Comparison of ENCODE assay signal across 10 cellular contexts in the genomic region with DNA sequence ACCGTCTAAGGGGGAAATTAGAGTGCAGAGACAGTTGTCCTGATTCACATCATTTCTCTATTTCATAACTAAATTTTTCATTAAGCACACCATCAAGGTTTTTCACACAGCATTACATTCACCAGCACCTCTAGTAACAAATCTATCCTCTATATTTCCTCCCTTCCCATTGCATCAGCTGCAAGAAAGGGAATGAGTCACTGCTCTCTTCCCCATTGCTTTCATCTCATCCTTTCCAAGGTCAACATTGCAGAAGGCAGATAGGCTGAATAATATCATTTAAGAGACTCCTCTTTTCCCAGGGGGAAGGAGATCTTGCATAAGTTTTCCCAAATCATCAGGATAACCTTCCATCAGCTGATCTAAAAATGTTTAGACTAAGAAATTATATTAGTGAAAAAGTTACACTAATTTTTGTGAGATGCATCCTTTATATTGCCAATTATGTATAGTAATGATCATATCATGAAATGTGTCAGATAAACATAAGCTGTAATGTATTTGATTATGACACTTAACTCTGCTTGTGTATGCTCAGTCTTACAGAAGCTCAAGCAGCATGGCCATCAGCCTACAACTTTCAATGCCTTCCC. TPM values are rescaled to one million over a fixed set of nuclear protein-coding genes. Genes with fewer than 3 reads are reported as not detected.
DNase-seq lines count a peak whose midpoint lies in the region; ATAC-seq, FAIRE-seq and TF ChIP-seq lines count a peak whose summit lies in the region.
"Had no signal": no experiment of that assay in that cellular context is flagged by ENCODE, and none has a peak within 500 bp of the region (broad histone marks: within the 10 kb centered on the region; RNA-seq: fewer than 3 reads in every experiment).

No MANE protein-coding gene starts in this region.

- no peak overlapping the region for H3K4ac ChIP-seq in H1 (replicated peaks; ENCODE audit: insufficient read length, low read depth, low read length)

- peaks cover 31% of the 10 kb centered on the region for H4K20me1 ChIP-seq in OCI-LY7 (ENCODE audit: insufficient read depth, low read length)
- peaks cover 1 to 2% of the 10 kb centered on the region in 2 experiments for H4K20me1 ChIP-seq in H1 (replicated peaks in 1 of 2; ENCODE audit: control insufficient read depth in 1 of 2, insufficient read depth in 2 of 2, low read length in 2 of 2)
- H4K20me1 ChIP-seq in smooth muscle cell (ENCODE audit: low read depth) = peaks cover 12% of the 10 kb centered on the region

- no peak overlapping the region for H4K5ac ChIP-seq in H1 (ENCODE audit: insufficient read length, low read depth, low read length)

- no peak for TF ChIP-seq RAD21 in H1 (IDR thresholded peaks at IDR 0.05 in 1 of 2, conservative IDR thresholded peaks at IDR 0.05 in 1 of 2; ENCODE audit: low read depth in 2 of 2, low read length in 2 of 2)

- H3K27me3 ChIP-seq in H1 (replicated peaks in 1 of 4; ENCODE audit: control insufficient read depth in 3 of 4, extremely low read depth in 1 of 4, insufficient read depth in 3 of 4, low read length in 3 of 4) = no peaks in the 10 kb centered on the region
- H3K27me3 ChIP-seq in smooth muscle cell (ENCODE audit: low read depth) = no peaks in the 10 kb centered on the region
- H3K27me3 ChIP-seq in colonic mucosa = no peaks in the 10 kb centered on the region

- H3K27ac Mint-ChIP-seq in activated T-cell treated with anti-CD3 and anti-CD28 coated beads, Interleukin-2, amount 50 U/mL, for 24 hours = peak overlapping the region; percentile 89

- BruUV-seq in OCI-LY7 (replicated peaks; lab: Mats Ljungman, UMichigan) = no TSS peak

- CTCF ChIA-PET in OCI-LY7 (lab: Charles Lee; ENCODE audit: unreplicated experiment) (no interaction called here), H1 (lab: Charles Lee; ENCODE audit: partially characterized antibody) (interaction anchor here (0.8 to 6.3 kb wide), 4 partner anchors 21 to 510 kb away, joined by 3 to 65 read pairs (median 4); a partner anchor contains a TSS)

- no peak overlapping the region for H3K4me3 ChIP-seq in OCI-LY7 (ENCODE audit: low read depth, low read length, poor library complexity, severe bottlenecking)
- H3K4me3 ChIP-seq in H1 (ENCODE audit: extremely low read depth in 1 of 4, insufficient read depth in 2 of 4, low read depth in 3 of 4, low read length in 4 of 4) = no peak overlapping the region
- no peak overlapping the region for H3K4me3 ChIP-seq in smooth muscle cell
- no peak overlapping the region for H3K4me3 ChIP-seq in colonic mucosa

- no peak overlapping the region for H2BK5ac ChIP-seq in H1 (ENCODE audit: low read depth, low read length)

- H3K36me3 Mint-ChIP-seq in activated T-cell treated with anti-CD3 and anti-CD28 coated beads, Interleukin-2, amount 50 U/mL, for 24 hours (ENCODE audit: low read depth) = peaks cover 63% of the 10 kb centered on the region

- H2BK120ac ChIP-seq in H1 (replicated peaks; ENCODE audit: low read depth, low read length) = no peak overlapping the region

- no peak overlapping the region for H2BK12ac ChIP-seq in H1 (ENCODE audit: low read depth, low read length)

- peaks cover 4% of the 10 kb centered on the region; the same call in 1 of the 2 replicates for H3K79me1 ChIP-seq in H1 (ENCODE audit: low read depth, low read length)

- no peak for TF ChIP-seq EP300 in H1 (IDR thresholded peaks at IDR 0.05; ENCODE audit: borderline replicate concordance in 1 of 2, low read depth in 2 of 2, low read length in 2 of 2)

- peaks cover 2% of the 10 kb centered on the region; the same call in 1 of the 2 replicates for H3K23me2 ChIP-seq in H1 (ENCODE audit: low read depth, low read length)

- peaks cover 93% of the 10 kb centered on the region for H3K79me2 ChIP-seq in OCI-LY7 (ENCODE audit: insufficient read depth, low read depth, low read length)
- peaks cover 3 to 84% of the 10 kb centered on the region in 2 experiments; a peak in 3 of 4 replicates for H3K79me2 ChIP-seq in H1 (ENCODE audit: control insufficient read depth in 1 of 2, insufficient read depth in 2 of 2, low read length in 2 of 2)
- peaks cover 61% of the 10 kb centered on the region for H3K79me2 ChIP-seq in smooth muscle cell (ENCODE audit: low read depth)

- DNase-seq in activated T-cell treated with anti-CD3 and anti-CD28 coated beads, Interleukin-2, amount 50 U/mL, for 24 hours = no peak
- DNase-seq in activated T-cell treated with anti-CD3 and anti-CD28 coated beads for 4 hours = no peak
- no peak for DNase-seq in OCI-LY7 (ENCODE audit: low spot score)
- DNase-seq in H1 (ENCODE audit: low read depth in 1 of 2, low spot score in 2 of 2) = no peak
- no peak for DNase-seq in smooth muscle cell (lab: John Stamatoyannopoulos, UW; ENCODE audit: unreplicated experiment)
- DNase-seq in NCI-H82 (lab: John Stamatoyannopoulos, UW) = no peak
- DNase-seq in colonic mucosa = no peak
- DNase-seq: anterior cingulate cortex, midbrain had no signal

- H3K4me2 ChIP-seq in OCI-LY7 (ENCODE audit: low read length) (peak overlapping the region; percentile 50), H1 (ENCODE audit: insufficient read depth in 1 of 2, low read depth in 2 of 2, low read length in 2 of 2) (no peak overlapping the region), smooth muscle cell (peak overlapping the region; percentile 65)

- intact Hi-C loops in OCI-LY7 (cut with micrococcal nuclease; ENCODE audit: unreplicated experiment) = no loop called here
- intact Hi-C loops in colonic mucosa (cut with DNase I) = loop anchor here (10.0 kb wide), 1 partner anchor 206 kb away; no protein-coding TSS in a partner anchor

- H3K9me3 ChIP-seq in OCI-LY7 (ENCODE audit: low read length) = peaks cover 4% of the 10 kb centered on the region; the same call in 1 of the 2 replicates
- no peaks in the 10 kb centered on the region for H3K9me3 ChIP-seq in H1 (ENCODE audit: insufficient read depth in 2 of 2, low read depth in 1 of 2, low read length in 1 of 2)
- H3K9me3 ChIP-seq in smooth muscle cell (replicated peaks; ENCODE audit: low read depth) = no peaks in the 10 kb centered on the region
- H3K9me3 ChIP-seq in colonic mucosa = no peaks in the 10 kb centered on the region

- no peak for TF ChIP-seq POLR2A in H1 (IDR thresholded peaks at IDR 0.05; ENCODE audit: control extremely low read depth in 1 of 2, low read depth in 2 of 2, low read length in 2 of 2)

- H2BK15ac ChIP-seq in H1 (ENCODE audit: low read length) = no peak overlapping the region

- H3K4me3 Mint-ChIP-seq in activated T-cell treated with anti-CD3 and anti-CD28 coated beads, Interleukin-2, amount 50 U/mL, for 24 hours = peak overlapping the region; percentile 8

- TF ChIP-seq CTCF in OCI-LY7 (conservative IDR thresholded peaks at IDR 0.05; ENCODE audit: low read length) = no peak
- no peak for TF ChIP-seq CTCF in H1 (IDR thresholded peaks at IDR 0.05; ENCODE audit: control extremely low read depth in 1 of 3, insufficient read depth in 1 of 3, low read depth in 1 of 3, low read length in 3 of 3)
- TF ChIP-seq CTCF in smooth muscle cell (IDR thresholded peaks at IDR 0.05; ENCODE audit: borderline replicate concordance, insufficient read depth, poor library complexity, severe bottlenecking) = no peak
- no peak for TF ChIP-seq CTCF in colonic mucosa (IDR thresholded peaks at IDR 0.05)

- H2AK5ac ChIP-seq in H1 (ENCODE audit: low read depth, low read length) = no peak overlapping the region

- H2BK20ac ChIP-seq in H1 (ENCODE audit: low read length) = no peak overlapping the region

- H3K4me1 Mint-ChIP-seq in activated T-cell treated with anti-CD3 and anti-CD28 coated beads, Interleukin-2, amount 50 U/mL, for 24 hours (ENCODE audit: low read depth) = peaks cover 59% of the 10 kb centered on the region

- H3K23ac ChIP-seq in H1 (ENCODE audit: insufficient read length) = no peak overlapping the region

- H3K9ac ChIP-seq in H1 (replicated peaks in 1 of 4; ENCODE audit: extremely low read depth in 1 of 4, low read depth in 3 of 4, low read length in 3 of 4) (no peak overlapping the region), smooth muscle cell (ENCODE audit: low read depth) (peak overlapping the region; percentile 87), colonic mucosa (ENCODE audit: low read depth in 2 of 2, low read length in 2 of 2) (no peak overlapping the region)

- POLR2A ChIA-PET in OCI-LY7 (lab: Charles Lee) = interaction anchor here (0.6 to 1.2 kb wide), 3 partner anchors 18 to 333 kb away, joined by 3 to 4 read pairs (median 3); no protein-coding TSS in a partner anchor
- POLR2A ChIA-PET in H1 (lab: Charles Lee; ENCODE audit: partially characterized antibody) = interaction anchor here (0.9 kb wide), 1 partner anchor 333 kb away, joined by 3 read pairs; no protein-coding TSS in a partner anchor

- 88% methylated on average over 1 of the region's 1 CpG; no CpG with 5 or more reads in 1 of the 2 experiments for WGBS in H1 (ENCODE audit: extremely low coverage in 1 of 2, insufficient coverage in 1 of 2, insufficient read length in 1 of 2, insufficient replicate concordance in 2 of 2, low coverage in 1 of 2, low lambda C conversion rate in 2 of 2, missing lambda C conversion rate in 1 of 2), 2 experiments
- 100% methylated on average over 1 of the region's 1 CpG for WGBS in smooth muscle cell (ENCODE audit: low lambda C conversion rate)

- H3K36me3 ChIP-seq in OCI-LY7 (ENCODE audit: insufficient read depth, low read length) = peaks cover 57% of the 10 kb centered on the region
- H3K36me3 ChIP-seq in H1 (ENCODE audit: control insufficient read depth in 2 of 4, insufficient read depth in 4 of 4, low read length in 3 of 4) = no peaks in the 10 kb centered on the region; a peak in 1 of 8 replicates
- H3K36me3 ChIP-seq in smooth muscle cell (ENCODE audit: low read depth) = no peaks in the 10 kb centered on the region
- H3K36me3 ChIP-seq in colonic mucosa = no peaks in the 10 kb centered on the region

- H3K27ac ChIP-seq in OCI-LY7 (ENCODE audit: low read depth, low read length, poor library complexity, severe bottlenecking) = no peak overlapping the region
- H3K27ac ChIP-seq in H1 (ENCODE audit: low read depth, low read length) = no peak overlapping the region
- H3K27ac ChIP-seq in smooth muscle cell (ENCODE audit: low read depth) = peak overlapping the region; percentile 96
- no peak overlapping the region for H3K27ac ChIP-seq in colonic mucosa

- H3K14ac ChIP-seq in H1 (ENCODE audit: insufficient read length) = no peak overlapping the region

- peaks cover 44% of the 10 kb centered on the region for H3K4me1 ChIP-seq in OCI-LY7 (ENCODE audit: insufficient read depth, low read length, poor library complexity, severe bottlenecking)
- peaks cover 0 to 2% (median 1%) of the 10 kb centered on the region in 4 experiments; a peak in 2 of 7 replicates for H3K4me1 ChIP-seq in H1 (replicated peaks in 1 of 4; ENCODE audit: control insufficient read depth in 3 of 4, insufficient read depth in 4 of 4, low read length in 3 of 4)
- peaks cover 3% of the 10 kb centered on the region for H3K4me1 ChIP-seq in smooth muscle cell (ENCODE audit: low read depth)
- peaks cover 6% of the 10 kb centered on the region for H3K4me1 ChIP-seq in colonic mucosa

- no peaks in the 10 kb centered on the region for H3K27me3 Mint-ChIP-seq in activated T-cell treated with anti-CD3 and anti-CD28 coated beads, Interleukin-2, amount 50 U/mL, for 24 hours

- no peaks in the 10 kb centered on the region for H3F3A ChIP-seq in smooth muscle cell (ENCODE audit: low read depth)

- no peak overlapping the region for H4K8ac ChIP-seq in H1 (ENCODE audit: extremely low read depth, insufficient read depth, low read length)

- H3K18ac ChIP-seq in H1 (ENCODE audit: extremely low read depth, low read length) = no peak overlapping the region

- ATAC-seq in GM19452 (IDR thresholded peaks at IDR 0.05; ENCODE audit: unreplicated experiment) = no peak

- no peaks in the 10 kb centered on the region for H3K9me2 ChIP-seq in OCI-LY7 (ENCODE audit: insufficient read depth, low read length)

- H3K9me3 Mint-ChIP-seq in activated T-cell treated with anti-CD3 and anti-CD28 coated beads, Interleukin-2, amount 50 U/mL, for 24 hours = no peaks in the 10 kb centered on the region

- FAIRE-seq in H1 (lab: Jason Lieb, UNC) = no peak

- no peak overlapping the region for H2AFZ ChIP-seq in OCI-LY7 (ENCODE audit: low read length)
- no peak overlapping the region for H2AFZ ChIP-seq in H1 (ENCODE audit: low read length)
- H2AFZ ChIP-seq in smooth muscle cell (ENCODE audit: low read depth) = no peak overlapping the region

- no peak overlapping the region for H4K91ac ChIP-seq in H1 (replicated peaks; ENCODE audit: insufficient read length, low read length)

- no peak overlapping the region for H3K56ac ChIP-seq in H1 (replicated peaks; ENCODE audit: insufficient read length, low read depth, low read length)

RNA-seq across cellular contexts. Expression of a gene that starts 4.3 kb away (rescaled TPM):
- total RNA-seq in OCI-LY7 (2014; rRNA removed; shearing (Covaris generic)) = 16.7 and 17.8 TPM in 2 replicates
- total RNA-seq in OCI-LY7 (2022) (25.5 and 25.8 TPM in 2 replicates), smooth muscle cell (7.6 and 9.5 TPM in 2 replicates), colonic mucosa (10 to 100 TPM; 11.0 to 18.5 TPM)
- total RNA-seq in H1 (2021; fragmentation: NEBNext Ultra II Directional; extraction: Animal tissue kit (Norgen Biotek cat#: 25700)) = 22.4 and 24.3 TPM in 2 replicates
- polyA plus RNA-seq in H1 (2011; rRNA removed) (8.9 and 15.2 TPM in 2 replicates), smooth muscle cell (5.9 and 8.2 TPM in 2 replicates)
- polyA plus RNA-seq in H1 (2011; cell fraction: cytosol; rRNA removed) = 14.4 TPM
- 13.6 TPM for polyA plus RNA-seq in H1 (2011; cell fraction: nucleus; rRNA removed)
- 11.2 to 16.8 TPM (median 15.6 TPM) in 4 replicates for polyA plus RNA-seq in H1 (2012, experiment 1 of 2)
- polyA plus RNA-seq in H1 (2012, experiment 2 of 2) = 0.94 TPM
- 12.0 TPM for polyA plus RNA-seq in H1 (2013, experiment 1 of 2)
- polyA plus RNA-seq in H1 (2013, experiment 2 of 2) = 12.1 TPM
- 68.0 and 80.9 TPM in 2 replicates for polyA minus RNA-seq in H1 (2011; rRNA and poly(A)+ RNA removed)
- polyA minus RNA-seq in H1 (2011; cell fraction: cytosol; rRNA and poly(A)+ RNA removed) = 14.3 TPM
- 49.4 TPM for polyA minus RNA-seq in H1 (2011; cell fraction: nucleus; rRNA and poly(A)+ RNA removed)

RNA-seq across cellular contexts. Expression of a gene that starts 4.5 kb away (rescaled TPM):
- total RNA-seq in OCI-LY7 (2014; rRNA removed; shearing (Covaris generic)) = 64.4 and 71.5 TPM in 2 replicates
- total RNA-seq in OCI-LY7 (2022) (61.4 and 61.7 TPM in 2 replicates), smooth muscle cell (8.6 and 12.7 TPM in 2 replicates), colonic mucosa (10 to 100 TPM in 1 of 2 donors, 1 to 10 TPM in 1; 5.2 to 19.9 TPM)
- 46.9 and 48.7 TPM in 2 replicates for total RNA-seq in H1 (2021; fragmentation: NEBNext Ultra II Directional; extraction: Animal tissue kit (Norgen Biotek cat#: 25700))
- polyA plus RNA-seq in H1 (2011; rRNA removed) (31.0 and 36.0 TPM in 2 replicates), smooth muscle cell (7.6 and 9.7 TPM in 2 replicates)
- 33.3 TPM for polyA plus RNA-seq in H1 (2011; cell fraction: cytosol; rRNA removed)
- 40.3 TPM for polyA plus RNA-seq in H1 (2011; cell fraction: nucleus; rRNA removed)
- 39.7 to 62.7 TPM (median 47.9 TPM) in 4 replicates for polyA plus RNA-seq in H1 (2012, experiment 1 of 2)
- 5.7 TPM for polyA plus RNA-seq in H1 (2012, experiment 2 of 2)
- 47.7 TPM for polyA plus RNA-seq in H1 (2013, experiment 1 of 2)
- polyA plus RNA-seq in H1 (2013, experiment 2 of 2) = 49.6 TPM
- 116 and 130 TPM in 2 replicates for polyA minus RNA-seq in H1 (2011; rRNA and poly(A)+ RNA removed)
- polyA minus RNA-seq in H1 (2011; cell fraction: cytosol; rRNA and poly(A)+ RNA removed) = 34.9 TPM
- polyA minus RNA-seq in H1 (2011; cell fraction: nucleus; rRNA and poly(A)+ RNA removed) = 50.5 TPM

Comparison
In these comparisons a context has a peak if more than half of its experiments do, and no peak if none do; other contexts are left out.
1. H3K4me2 ChIP-seq: peak in OCI-LY7 (single experiment) and smooth muscle cell (single experiment); none in H1 (0 of 2).